8 cellular contexts compared by ENCODE assay signal in the genomic region with DNA sequence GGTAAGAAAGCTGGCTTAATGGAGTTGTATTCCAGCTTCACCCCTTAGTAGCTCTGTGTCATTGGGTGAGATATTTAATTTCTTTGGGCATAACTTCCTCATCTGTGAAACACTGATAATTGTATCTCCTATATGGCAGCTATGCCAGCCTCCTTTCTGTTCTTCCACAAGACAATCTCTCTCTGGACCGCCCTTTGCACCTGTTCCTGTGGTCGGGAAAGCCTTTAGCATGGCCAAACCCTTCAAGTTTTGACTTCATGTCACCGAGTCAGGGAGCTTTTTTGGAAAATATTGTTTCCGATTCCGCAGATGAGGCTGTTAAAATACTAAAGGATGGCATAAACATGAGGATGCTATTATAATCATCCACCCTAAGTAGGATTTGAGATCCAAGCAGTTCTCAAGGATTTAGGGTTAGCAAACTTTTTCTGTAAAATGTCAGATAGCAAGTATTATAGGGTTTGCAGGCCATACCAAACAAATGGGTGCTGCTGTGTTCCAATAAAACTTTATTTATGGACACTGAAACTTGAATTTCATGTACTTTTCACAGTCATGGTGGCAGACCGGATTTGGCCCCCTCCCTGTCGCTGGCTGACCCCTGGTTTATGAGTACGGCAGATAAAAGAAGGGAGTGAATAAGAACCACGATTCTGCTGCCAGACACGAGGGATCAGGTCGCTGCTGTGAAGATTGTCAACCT. TPM values are rescaled to one million over a fixed set of nuclear protein-coding genes. Genes with fewer than 3 reads are reported as not detected.
DNase-seq lines count a peak whose midpoint lies in the region; ATAC-seq and TF ChIP-seq lines count a peak whose summit lies in the region.

No MANE protein-coding gene starts in this region.

- H3K36me3 ChIP-seq in HCT116 (ENCODE audit: control insufficient read depth in 1 of 2, insufficient read depth in 2 of 2, low read length in 2 of 2) (no peaks in the 10 kb centered on the region), skeletal muscle satellite cell (ENCODE audit: insufficient read depth, low read length) (no peaks in the 10 kb centered on the region)

- H3K9me3 ChIP-seq in HCT116 (ENCODE audit: control insufficient read depth in 1 of 2, insufficient read depth in 1 of 2, low read depth in 1 of 2, low read length in 2 of 2) (no peaks in the 10 kb centered on the region), skeletal muscle satellite cell (replicated peaks; ENCODE audit: low read length) (no peaks in the 10 kb centered on the region)

- no peaks in the 10 kb centered on the region for H4K20me1 ChIP-seq in HCT116 (ENCODE audit: insufficient read depth)

- H2AFZ ChIP-seq in HCT116 (ENCODE audit: low read depth, low read length, poor library complexity, severe bottlenecking) = peak overlapping the region; percentile 51

- H3K9me2 ChIP-seq in HCT116 (ENCODE audit: insufficient read depth) = no peaks in the 10 kb centered on the region

- H3K27me3 ChIP-seq in HCT116 (ENCODE audit: insufficient read depth, low read length) = no peaks in the 10 kb centered on the region
- no peaks in the 10 kb centered on the region for H3K27me3 ChIP-seq in foreskin keratinocyte
- H3K27me3 ChIP-seq in skeletal muscle satellite cell (ENCODE audit: control insufficient read depth, insufficient read depth, low read length) = no peaks in the 10 kb centered on the region

- POLR2A ChIA-PET in HCT116 (lab: Charles Lee) = no interaction called here

- TSS peak; percentile 33 for BruUV-seq in HCT116 (replicated peaks; lab: Mats Ljungman, UMichigan)

- no peak for TF ChIP-seq RAD21 in HCT116 (IDR thresholded peaks at IDR 0.05; ENCODE audit: low read depth)

- CTCF ChIA-PET in HCT116 (lab: Charles Lee) = no interaction called here

- ATAC-seq in HCT116 (no peak), foreskin keratinocyte (no peak), HG03039 (IDR thresholded peaks at IDR 0.05; ENCODE audit: unreplicated experiment) (no peak)

- RAD21 ChIA-PET in HCT116 (lab: Charles Lee; ENCODE audit: low non-redundant PET in 1 of 2, low total read pairs in 2 of 2, uncharacterized antibody in 2 of 2, unreplicated experiment in 2 of 2) = no interaction called here

- peak overlapping the region; percentile 90; the same call in 1 of the 2 replicates for H3K27ac ChIP-seq in HCT116 (ENCODE audit: low read depth, low read length)
- peak overlapping the region; percentile 93 for H3K27ac ChIP-seq in VCaP
- H3K27ac ChIP-seq in foreskin keratinocyte = peak overlapping the region; percentile 83

- peaks cover 40% of the 10 kb centered on the region for H3K79me2 ChIP-seq in HCT116 (ENCODE audit: insufficient read depth, low read length)

- no peak for TF ChIP-seq POLR2A in HCT116 (IDR thresholded peaks at IDR 0.05; ENCODE audit: borderline replicate concordance, extremely low read depth, insufficient read depth, insufficient read length)

- peaks cover 5 to 21% of the 10 kb centered on the region in 2 experiments; a peak in 3 of 4 replicates for H3K4me1 ChIP-seq in HCT116 (ENCODE audit: control insufficient read depth in 1 of 2, insufficient read depth in 2 of 2, low read length in 2 of 2)
- peaks cover 9% of the 10 kb centered on the region for H3K4me1 ChIP-seq in foreskin keratinocyte
- H3K4me1 ChIP-seq in skeletal muscle satellite cell (ENCODE audit: control insufficient read depth, insufficient read depth, low read length) = peaks cover 17% of the 10 kb centered on the region

- TF ChIP-seq CTCF in HCT116 (IDR thresholded peaks at IDR 0.05 in 2 of 3, conservative IDR thresholded peaks at IDR 0.05 in 1 of 3; ENCODE audit: borderline replicate concordance in 1 of 3, insufficient read depth in 1 of 3, low read depth in 2 of 3, low read length in 2 of 3) (no peak), VCaP (conservative IDR thresholded peaks at IDR 0.05) (no peak), foreskin keratinocyte (conservative IDR thresholded peaks at IDR 0.05) (no peak)

- H3K9ac ChIP-seq in HCT116 (ENCODE audit: low read length) (peak overlapping the region; percentile 92), skeletal muscle satellite cell (ENCODE audit: low read depth, low read length) (peak overlapping the region; percentile 98)

- intact Hi-C loops in HCT116 (cut with micrococcal nuclease) = no loop called here

- peak overlapping the region; percentile 18 to 91; a peak in 3 of 4 replicates for H3K4me3 ChIP-seq in HCT116 (replicated peaks in 1 of 2; ENCODE audit: low read depth in 1 of 2, low read length in 2 of 2)
- H3K4me3 ChIP-seq in skeletal muscle satellite cell (ENCODE audit: low read length) = peak overlapping the region; percentile 77

- peak overlapping the region; percentile 86 for H3K4me2 ChIP-seq in HCT116 (ENCODE audit: low read length)
- H3K4me2 ChIP-seq in skeletal muscle satellite cell (ENCODE audit: low read length) = peak overlapping the region; percentile 94

- DNase-seq in HCT116 (ENCODE audit: low read depth, low spot score) (no peak), foreskin keratinocyte (no peak), NCI-H1105 treated with DMSO at 0.1 percent for 48 hours (lab: John Stamatoyannopoulos, UW) (no peak), NCI-H510A (lab: John Stamatoyannopoulos, UW) (no peak), NOMO-1 treated with DMSO at 0.1 percent for 48 hours (lab: John Stamatoyannopoulos, UW; ENCODE audit: unreplicated experiment) (no peak)

TF ChIP-seq in HCT116, 20 proteins besides CTCF, POLR2A, EP300 and RAD21:
- TF ChIP-seq YY1 (IDR thresholded peaks at IDR 0.05; ENCODE audit: extremely low read depth, insufficient replicate concordance, low read depth, low read length) = no peak
- TF ChIP-seq FOSL1 (IDR thresholded peaks at IDR 0.05; ENCODE audit: low read depth) = no peak
- no peak for TF ChIP-seq CBX3 (IDR thresholded peaks at IDR 0.05; ENCODE audit: low read depth)
- no peak for TF ChIP-seq POLR2AphosphoS5 (IDR thresholded peaks at IDR 0.05; ENCODE audit: low read depth, low read length)
- TF ChIP-seq, protein P1, sequence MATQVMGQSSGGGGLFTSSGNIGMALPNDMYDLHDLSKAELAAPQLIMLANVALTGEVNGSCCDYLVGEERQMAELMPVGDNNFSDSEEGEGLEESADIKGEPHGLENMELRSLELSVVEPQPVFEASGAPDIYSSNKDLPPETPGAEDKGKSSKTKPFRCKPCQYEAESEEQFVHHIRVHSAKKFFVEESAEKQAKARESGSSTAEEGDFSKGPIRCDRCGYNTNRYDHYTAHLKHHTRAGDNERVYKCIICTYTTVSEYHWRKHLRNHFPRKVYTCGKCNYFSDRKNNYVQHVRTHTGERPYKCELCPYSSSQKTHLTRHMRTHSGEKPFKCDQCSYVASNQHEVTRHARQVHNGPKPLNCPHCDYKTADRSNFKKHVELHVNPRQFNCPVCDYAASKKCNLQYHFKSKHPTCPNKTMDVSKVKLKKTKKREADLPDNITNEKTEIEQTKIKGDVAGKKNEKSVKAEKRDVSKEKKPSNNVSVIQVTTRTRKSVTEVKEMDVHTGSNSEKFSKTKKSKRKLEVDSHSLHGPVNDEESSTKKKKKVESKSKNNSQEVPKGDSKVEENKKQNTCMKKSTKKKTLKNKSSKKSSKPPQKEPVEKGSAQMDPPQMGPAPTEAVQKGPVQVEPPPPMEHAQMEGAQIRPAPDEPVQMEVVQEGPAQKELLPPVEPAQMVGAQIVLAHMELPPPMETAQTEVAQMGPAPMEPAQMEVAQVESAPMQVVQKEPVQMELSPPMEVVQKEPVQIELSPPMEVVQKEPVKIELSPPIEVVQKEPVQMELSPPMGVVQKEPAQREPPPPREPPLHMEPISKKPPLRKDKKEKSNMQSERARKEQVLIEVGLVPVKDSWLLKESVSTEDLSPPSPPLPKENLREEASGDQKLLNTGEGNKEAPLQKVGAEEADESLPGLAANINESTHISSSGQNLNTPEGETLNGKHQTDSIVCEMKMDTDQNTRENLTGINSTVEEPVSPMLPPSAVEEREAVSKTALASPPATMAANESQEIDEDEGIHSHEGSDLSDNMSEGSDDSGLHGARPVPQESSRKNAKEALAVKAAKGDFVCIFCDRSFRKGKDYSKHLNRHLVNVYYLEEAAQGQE (IDR thresholded peaks at IDR 0.05; ENCODE audit: low read depth) = no peak
- TF ChIP-seq EGR1 (IDR thresholded peaks at IDR 0.05; ENCODE audit: low read depth) = no peak
- no peak for TF ChIP-seq JUND (IDR thresholded peaks at IDR 0.05)
- TF ChIP-seq ZFX (IDR thresholded peaks at IDR 0.05) = no peak

RNA-seq across cellular contexts. Expression of gene NDFIP1, which starts 0.7 kb away (rescaled TPM):
- total RNA-seq in HCT116 (2021; ENCODE audit: unreplicated experiment) (37.8 TPM), foreskin keratinocyte (34.6 and 36.4 TPM in 2 replicates)
- polyA plus RNA-seq in HCT116 (2012) = 22.8 and 26.1 TPM in 2 replicates
- 25.0 and 26.4 TPM in 2 replicates for polyA plus RNA-seq in foreskin keratinocyte
- 81.7 and 96.1 TPM in 2 replicates for total RNA-seq in skeletal muscle satellite cell (2012; rRNA removed)
